Comparison of ENCODE assay signal across 1 cellular context in the genomic region with DNA sequence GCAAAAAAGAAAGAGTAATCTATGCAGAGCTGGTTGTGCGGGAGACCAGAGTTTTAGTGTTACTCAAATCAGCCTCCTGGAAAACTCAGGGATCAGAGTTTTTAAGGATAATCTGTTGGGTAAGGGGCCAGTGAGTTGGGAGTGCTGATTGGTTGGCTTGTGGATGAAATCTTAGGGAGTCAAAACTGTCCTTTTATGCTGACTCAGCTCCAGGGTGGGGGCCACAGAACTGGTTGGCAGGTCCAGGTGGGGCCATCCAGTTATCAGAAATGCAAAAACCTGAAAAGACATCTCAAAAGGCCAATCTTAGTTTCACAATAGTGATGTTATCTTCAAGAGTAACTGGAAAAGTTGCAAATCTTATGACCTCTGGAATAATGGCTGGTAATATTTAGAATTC.
A peak's percentile ranks its signal among the peaks of the same experiment; 100 is the strongest.
TF ChIP-seq lines count a peak whose summit lies in the region.

No MANE protein-coding gene starts in this region.

TF ChIP-seq in HepG2, 621 proteins besides CTCF, POLR2A, EP300 and RAD21:
- TF ChIP-seq ZFP36 (IDR thresholded peaks at IDR 0.05; ENCODE audit: borderline replicate concordance, low read depth, low read length, partially characterized antibody) (no peak), TMF1 (CRISPR knock-in tag; IDR thresholded peaks at IDR 0.05; ENCODE audit: low read depth) (no peak), ZBTB20 (CRISPR knock-in tag; IDR thresholded peaks at IDR 0.05; ENCODE audit: borderline replicate concordance, low read depth) (no peak), ATF1 (CRISPR knock-in tag; IDR thresholded peaks at IDR 0.05) (no peak), TOPORS (CRISPR knock-in tag; IDR thresholded peaks at IDR 0.05) (no peak), MTA1 (CRISPR knock-in tag; IDR thresholded peaks at IDR 0.05; ENCODE audit: borderline replicate concordance) (no peak), MAFF (IDR thresholded peaks at IDR 0.05; ENCODE audit: low read depth, low read length) (peak; percentile 92), ELF1 (CRISPR knock-in tag; IDR thresholded peaks at IDR 0.05) (no peak), MAFK (conservative IDR thresholded peaks at IDR 0.05 in 1 of 2, IDR thresholded peaks at IDR 0.05 in 1 of 2; ENCODE audit: low read length in 2 of 2) (peak; percentile 91 to 95)
- TF ChIP-seq, protein P1, sequence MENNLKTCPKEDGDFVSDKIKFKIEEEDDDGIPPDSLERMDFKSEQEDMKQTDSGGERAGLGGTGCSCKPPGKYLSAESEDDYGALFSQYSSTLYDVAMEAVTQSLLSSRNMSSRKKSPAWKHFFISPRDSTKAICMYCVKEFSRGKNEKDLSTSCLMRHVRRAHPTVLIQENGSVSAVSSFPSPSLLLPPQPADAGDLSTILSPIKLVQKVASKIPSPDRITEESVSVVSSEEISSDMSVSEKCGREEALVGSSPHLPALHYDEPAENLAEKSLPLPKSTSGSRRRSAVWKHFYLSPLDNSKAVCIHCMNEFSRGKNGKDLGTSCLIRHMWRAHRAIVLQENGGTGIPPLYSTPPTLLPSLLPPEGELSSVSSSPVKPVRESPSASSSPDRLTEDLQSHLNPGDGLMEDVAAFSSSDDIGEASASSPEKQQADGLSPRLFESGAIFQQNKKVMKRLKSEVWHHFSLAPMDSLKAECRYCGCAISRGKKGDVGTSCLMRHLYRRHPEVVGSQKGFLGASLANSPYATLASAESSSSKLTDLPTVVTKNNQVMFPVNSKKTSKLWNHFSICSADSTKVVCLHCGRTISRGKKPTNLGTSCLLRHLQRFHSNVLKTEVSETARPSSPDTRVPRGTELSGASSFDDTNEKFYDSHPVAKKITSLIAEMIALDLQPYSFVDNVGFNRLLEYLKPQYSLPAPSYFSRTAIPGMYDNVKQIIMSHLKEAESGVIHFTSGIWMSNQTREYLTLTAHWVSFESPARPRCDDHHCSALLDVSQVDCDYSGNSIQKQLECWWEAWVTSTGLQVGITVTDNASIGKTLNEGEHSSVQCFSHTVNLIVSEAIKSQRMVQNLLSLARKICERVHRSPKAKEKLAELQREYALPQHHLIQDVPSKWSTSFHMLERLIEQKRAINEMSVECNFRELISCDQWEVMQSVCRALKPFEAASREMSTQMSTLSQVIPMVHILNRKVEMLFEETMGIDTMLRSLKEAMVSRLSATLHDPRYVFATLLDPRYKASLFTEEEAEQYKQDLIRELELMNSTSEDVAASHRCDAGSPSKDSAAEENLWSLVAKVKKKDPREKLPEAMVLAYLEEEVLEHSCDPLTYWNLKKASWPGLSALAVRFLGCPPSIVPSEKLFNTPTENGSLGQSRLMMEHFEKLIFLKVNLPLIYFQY (CRISPR knock-in tag; IDR thresholded peaks at IDR 0.05; ENCODE audit: borderline replicate concordance) = no peak
- TF ChIP-seq, protein P2, sequence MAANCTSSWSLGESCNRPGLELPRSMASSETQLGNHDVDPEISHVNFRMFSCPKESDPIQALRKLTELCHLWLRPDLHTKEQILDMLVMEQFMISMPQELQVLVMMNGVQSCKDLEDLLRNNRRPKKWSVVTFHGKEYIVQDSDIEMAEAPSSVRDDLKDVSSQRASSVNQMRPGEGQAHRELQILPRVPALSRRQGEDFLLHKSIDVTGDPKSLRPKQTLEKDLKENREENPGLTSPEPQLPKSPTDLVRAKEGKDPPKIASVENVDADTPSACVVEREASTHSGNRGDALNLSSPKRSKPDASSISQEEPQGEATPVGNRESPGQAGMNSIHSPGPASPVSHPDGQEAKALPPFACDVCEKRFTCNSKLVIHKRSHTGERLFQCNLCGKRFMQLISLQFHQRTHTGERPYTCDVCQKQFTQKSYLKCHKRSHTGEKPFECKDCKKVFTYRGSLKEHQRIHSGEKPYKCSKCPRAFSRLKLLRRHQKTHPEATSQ (CRISPR knock-in tag; IDR thresholded peaks at IDR 0.05; ENCODE audit: borderline replicate concordance) = no peak
- TF ChIP-seq, protein P3, sequence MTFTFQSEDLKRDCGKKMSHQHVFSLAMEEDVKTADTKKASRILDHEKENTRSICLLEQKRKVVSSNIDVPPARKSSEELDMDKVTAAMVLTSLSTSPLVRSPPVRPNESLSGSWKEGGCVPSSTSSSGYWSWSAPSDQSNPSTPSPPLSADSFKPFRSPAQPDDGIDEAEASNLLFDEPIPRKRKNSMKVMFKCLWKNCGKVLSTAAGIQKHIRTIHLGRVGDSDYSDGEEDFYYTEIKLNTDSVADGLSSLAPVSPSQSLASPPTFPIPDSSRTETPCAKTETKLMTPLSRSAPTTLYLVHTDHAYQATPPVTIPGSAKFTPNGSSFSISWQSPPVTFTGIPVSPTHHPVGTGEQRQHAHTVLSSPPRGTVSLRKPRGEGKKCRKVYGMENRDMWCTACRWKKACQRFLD (CRISPR knock-in tag; IDR thresholded peaks at IDR 0.05; ENCODE audit: borderline replicate concordance) = no peak
- TF ChIP-seq, protein P4, sequence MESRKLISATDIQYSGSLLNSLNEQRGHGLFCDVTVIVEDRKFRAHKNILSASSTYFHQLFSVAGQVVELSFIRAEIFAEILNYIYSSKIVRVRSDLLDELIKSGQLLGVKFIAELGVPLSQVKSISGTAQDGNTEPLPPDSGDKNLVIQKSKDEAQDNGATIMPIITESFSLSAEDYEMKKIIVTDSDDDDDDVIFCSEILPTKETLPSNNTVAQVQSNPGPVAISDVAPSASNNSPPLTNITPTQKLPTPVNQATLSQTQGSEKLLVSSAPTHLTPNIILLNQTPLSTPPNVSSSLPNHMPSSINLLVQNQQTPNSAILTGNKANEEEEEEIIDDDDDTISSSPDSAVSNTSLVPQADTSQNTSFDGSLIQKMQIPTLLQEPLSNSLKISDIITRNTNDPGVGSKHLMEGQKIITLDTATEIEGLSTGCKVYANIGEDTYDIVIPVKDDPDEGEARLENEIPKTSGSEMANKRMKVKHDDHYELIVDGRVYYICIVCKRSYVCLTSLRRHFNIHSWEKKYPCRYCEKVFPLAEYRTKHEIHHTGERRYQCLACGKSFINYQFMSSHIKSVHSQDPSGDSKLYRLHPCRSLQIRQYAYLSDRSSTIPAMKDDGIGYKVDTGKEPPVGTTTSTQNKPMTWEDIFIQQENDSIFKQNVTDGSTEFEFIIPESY (CRISPR knock-in tag; IDR thresholded peaks at IDR 0.05) = no peak
- TF ChIP-seq, protein P5, sequence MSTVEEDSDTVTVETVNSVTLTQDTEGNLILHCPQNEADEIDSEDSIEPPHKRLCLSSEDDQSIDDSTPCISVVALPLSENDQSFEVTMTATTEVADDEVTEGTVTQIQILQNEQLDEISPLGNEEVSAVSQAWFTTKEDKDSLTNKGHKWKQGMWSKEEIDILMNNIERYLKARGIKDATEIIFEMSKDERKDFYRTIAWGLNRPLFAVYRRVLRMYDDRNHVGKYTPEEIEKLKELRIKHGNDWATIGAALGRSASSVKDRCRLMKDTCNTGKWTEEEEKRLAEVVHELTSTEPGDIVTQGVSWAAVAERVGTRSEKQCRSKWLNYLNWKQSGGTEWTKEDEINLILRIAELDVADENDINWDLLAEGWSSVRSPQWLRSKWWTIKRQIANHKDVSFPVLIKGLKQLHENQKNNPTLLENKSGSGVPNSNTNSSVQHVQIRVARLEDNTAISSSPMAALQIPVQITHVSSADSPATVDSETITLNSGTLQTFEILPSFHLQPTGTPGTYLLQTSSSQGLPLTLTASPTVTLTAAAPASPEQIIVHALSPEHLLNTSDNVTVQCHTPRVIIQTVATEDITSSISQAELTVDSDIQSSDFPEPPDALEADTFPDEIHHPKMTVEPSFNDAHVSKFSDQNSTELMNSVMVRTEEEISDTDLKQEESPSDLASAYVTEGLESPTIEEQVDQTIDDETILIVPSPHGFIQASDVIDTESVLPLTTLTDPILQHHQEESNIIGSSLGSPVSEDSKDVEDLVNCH (CRISPR knock-in tag; IDR thresholded peaks at IDR 0.05) = no peak
- TF ChIP-seq, protein P6, sequence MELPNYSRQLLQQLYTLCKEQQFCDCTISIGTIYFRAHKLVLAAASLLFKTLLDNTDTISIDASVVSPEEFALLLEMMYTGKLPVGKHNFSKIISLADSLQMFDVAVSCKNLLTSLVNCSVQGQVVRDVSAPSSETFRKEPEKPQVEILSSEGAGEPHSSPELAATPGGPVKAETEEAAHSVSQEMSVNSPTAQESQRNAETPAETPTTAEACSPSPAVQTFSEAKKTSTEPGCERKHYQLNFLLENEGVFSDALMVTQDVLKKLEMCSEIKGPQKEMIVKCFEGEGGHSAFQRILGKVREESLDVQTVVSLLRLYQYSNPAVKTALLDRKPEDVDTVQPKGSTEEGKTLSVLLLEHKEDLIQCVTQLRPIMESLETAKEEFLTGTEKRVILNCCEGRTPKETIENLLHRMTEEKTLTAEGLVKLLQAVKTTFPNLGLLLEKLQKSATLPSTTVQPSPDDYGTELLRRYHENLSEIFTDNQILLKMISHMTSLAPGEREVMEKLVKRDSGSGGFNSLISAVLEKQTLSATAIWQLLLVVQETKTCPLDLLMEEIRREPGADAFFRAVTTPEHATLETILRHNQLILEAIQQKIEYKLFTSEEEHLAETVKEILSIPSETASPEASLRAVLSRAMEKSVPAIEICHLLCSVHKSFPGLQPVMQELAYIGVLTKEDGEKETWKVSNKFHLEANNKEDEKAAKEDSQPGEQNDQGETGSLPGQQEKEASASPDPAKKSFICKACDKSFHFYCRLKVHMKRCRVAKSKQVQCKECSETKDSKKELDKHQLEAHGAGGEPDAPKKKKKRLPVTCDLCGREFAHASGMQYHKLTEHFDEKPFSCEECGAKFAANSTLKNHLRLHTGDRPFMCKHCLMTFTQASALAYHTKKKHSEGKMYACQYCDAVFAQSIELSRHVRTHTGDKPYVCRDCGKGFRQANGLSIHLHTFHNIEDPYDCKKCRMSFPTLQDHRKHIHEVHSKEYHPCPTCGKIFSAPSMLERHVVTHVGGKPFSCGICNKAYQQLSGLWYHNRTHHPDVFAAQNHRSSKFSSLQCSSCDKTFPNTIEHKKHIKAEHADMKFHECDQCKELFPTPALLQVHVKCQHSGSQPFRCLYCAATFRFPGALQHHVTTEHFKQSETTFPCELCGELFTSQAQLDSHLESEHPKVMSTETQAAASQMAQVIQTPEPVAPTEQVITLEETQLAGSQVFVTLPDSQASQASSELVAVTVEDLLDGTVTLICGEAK (IDR thresholded peaks at IDR 0.05) = no peak
- TF ChIP-seq, protein P6 (CRISPR knock-in tag; IDR thresholded peaks at IDR 0.05) = no peak
